In genomic region chr1:165828581-165829329, GRCh38 we compare ENCODE assay signal across 8 cellular contexts. TPM values are rescaled to one million over a fixed set of nuclear protein-coding genes. Genes with fewer than 3 reads are reported as not detected.
DNase-seq lines count a peak whose midpoint lies in the region; ATAC-seq and TF ChIP-seq lines count a peak whose summit lies in the region.

No MANE protein-coding gene starts in this region.

- no peaks in the 10 kb centered on the region for H3K9me3 ChIP-seq in CD8-positive, alpha-beta T cell (ENCODE audit: low read length)

- H3K4me3 Mint-ChIP-seq in CD8-positive, alpha-beta T cell, result peak overlapping the region; percentile 89
- peak overlapping the region; percentile 93 to 99 for H3K4me3 Mint-ChIP-seq in activated T-cell treated with anti-CD3 and anti-CD28 coated beads, Interleukin-2, amount 50 U/mL, for 72 hours
- peak overlapping the region; percentile 95 to 100 (median 95) for H3K4me3 Mint-ChIP-seq in nephron

- no peaks in the 10 kb centered on the region for H3K27me3 ChIP-seq in CD8-positive, alpha-beta T cell (ENCODE audit: insufficient read depth, low read length)

- DNase-seq in CD8-positive, alpha-beta T cell, result peak in 1 of 7 experiments; percentile 2
- DNase-seq in NCI-H524 treated with DMSO at 0.1 percent for 48 hours (lab: John Stamatoyannopoulos, UW) (peak; percentile 15), foreskin fibroblast (peak; percentile 79 to 91), T-helper 9 cell (no peak)
- peak; percentile 5 to 13 for DNase-seq in activated T-cell treated with anti-CD3 and anti-CD28 coated beads, Interleukin-2, amount 50 U/mL, for 72 hours

- peaks cover 25% of the 10 kb centered on the region for H3K4me1 Mint-ChIP-seq in CD8-positive, alpha-beta T cell (ENCODE audit: low read depth)
- H3K4me1 Mint-ChIP-seq in activated T-cell treated with anti-CD3 and anti-CD28 coated beads, Interleukin-2, amount 50 U/mL, for 72 hours (ENCODE audit: low read depth), result peaks cover 27% of the 10 kb centered on the region
- peaks cover 10% of the 10 kb centered on the region for H3K4me1 Mint-ChIP-seq in nephron

- no peak for ATAC-seq in CD8-positive, alpha-beta T cell
- peak; percentile 11 for ATAC-seq in GM19023 (IDR thresholded peaks at IDR 0.05; ENCODE audit: unreplicated experiment)
- peak; percentile 12 for ATAC-seq in HG03520 (IDR thresholded peaks at IDR 0.05; ENCODE audit: unreplicated experiment)
- peak in 1 of 2 donors; percentile 9 for ATAC-seq in activated T-cell treated with anti-CD3 and anti-CD28 coated beads, Interleukin-2, amount 50 U/mL, for 72 hours (replicated peaks in 1 of 2)

- no peaks in the 10 kb centered on the region for H3K36me3 ChIP-seq in CD8-positive, alpha-beta T cell (ENCODE audit: insufficient read depth, low read length)

- peaks cover 2% of the 10 kb centered on the region for H3K27me3 Mint-ChIP-seq in CD8-positive, alpha-beta T cell (ENCODE audit: low read depth)
- peaks cover 5% of the 10 kb centered on the region for H3K27me3 Mint-ChIP-seq in activated T-cell treated with anti-CD3 and anti-CD28 coated beads, Interleukin-2, amount 50 U/mL, for 72 hours (ENCODE audit: low read depth)
- H3K27me3 Mint-ChIP-seq in nephron (ENCODE audit: low read depth), result peaks cover 6% of the 10 kb centered on the region

- H3K27ac ChIP-seq in CD8-positive, alpha-beta T cell (ENCODE audit: low read depth, low read length), result peak overlapping the region; percentile 33

- H3K27ac Mint-ChIP-seq in CD8-positive, alpha-beta T cell, result peak overlapping the region; percentile 81
- H3K27ac Mint-ChIP-seq in activated T-cell treated with anti-CD3 and anti-CD28 coated beads, Interleukin-2, amount 50 U/mL, for 72 hours, result peak overlapping the region; percentile 99
- peak overlapping the region; percentile 96 to 98 (median 97) for H3K27ac Mint-ChIP-seq in nephron

- peak overlapping the region; percentile 81 for H3K4me3 ChIP-seq in CD8-positive, alpha-beta T cell (ENCODE audit: low read depth, low read length)
- peak overlapping the region; percentile 66 to 77 for H3K4me3 ChIP-seq in foreskin fibroblast (ENCODE audit: low read depth in 1 of 2, low read length in 2 of 2)

- POLR2A ChIA-PET in CD8-positive, alpha-beta T cell (lab: Charles Lee), result interaction anchor here (3.6 kb wide), 1 partner anchor 60 kb away, joined by 15 read pairs; the partner anchor contains the start of gene TMCO1

- CTCF ChIA-PET in CD8-positive, alpha-beta T cell (lab: Charles Lee), result interaction anchor here (1.1 to 1.7 kb wide), 3 partner anchors 10 to 59 kb away, joined by 3 to 4 read pairs (median 3); no protein-coding TSS in a partner anchor

- no peaks in the 10 kb centered on the region for H3K9me3 Mint-ChIP-seq in CD8-positive, alpha-beta T cell
- no peaks in the 10 kb centered on the region for H3K9me3 Mint-ChIP-seq in activated T-cell treated with anti-CD3 and anti-CD28 coated beads, Interleukin-2, amount 50 U/mL, for 72 hours
- no peaks in the 10 kb centered on the region for H3K9me3 Mint-ChIP-seq in nephron

- no peak for TF ChIP-seq CTCF in CD8-positive, alpha-beta T cell (IDR thresholded peaks at IDR 0.05)
- TF ChIP-seq CTCF in foreskin fibroblast (IDR thresholded peaks at IDR 0.05; ENCODE audit: low read depth, low read length) (no peak), nephron (IDR thresholded peaks at IDR 0.05; ENCODE audit: unreplicated experiment in 3 of 3) (no peak)

- intact Hi-C loops in CD8-positive, alpha-beta T cell (cut with DNase I, micrococcal nuclease), result loop anchor here (2.0 to 5.0 kb wide), 5 partner anchors 44 to 231 kb away; partner anchors contain the start of genes ALDH9A1 (in 2 of the 2), TMCO1 (in 2 of the 2) and MGST3 (in 1 of the 2)

- peaks cover 3% of the 10 kb centered on the region for H3K36me3 Mint-ChIP-seq in CD8-positive, alpha-beta T cell
- H3K36me3 Mint-ChIP-seq in activated T-cell treated with anti-CD3 and anti-CD28 coated beads, Interleukin-2, amount 50 U/mL, for 72 hours (ENCODE audit: insufficient read depth in 2 of 2), result peaks cover 4 to 9% of the 10 kb centered on the region in 2 donors
- H3K36me3 Mint-ChIP-seq in nephron (ENCODE audit: low read depth), result no peaks in the 10 kb centered on the region

- H3K4me1 ChIP-seq in CD8-positive, alpha-beta T cell (ENCODE audit: insufficient read depth, low read length), result peaks cover 11% of the 10 kb centered on the region

RNA-seq across cellular contexts. Expression of gene UCK2, which starts 1.3 kb away (rescaled TPM):
- total RNA-seq in CD8-positive, alpha-beta T cell, result 1 to 10 TPM; 1.1 to 1.7 TPM
- total RNA-seq in activated T-cell treated with anti-CD3 and anti-CD28 coated beads, Interleukin-2, amount 50 U/mL, for 72 hours, result 10 to 100 TPM; 39.8 to 47.3 TPM

Comparison
In these comparisons a context has a peak if more than half of its experiments do, and no peak if none do; other contexts are left out.
1. RNA of gene UCK2, which starts 1.3 kb away (total RNA-seq): 39.8 to 47.3 TPM in activated T-cell treated with anti-CD3 and anti-CD28 coated beads, Interleukin-2, amount 50 U/mL, for 72 hours; 1.1 to 1.7 TPM in CD8-positive, alpha-beta T cell; every median in the first group is over 10 times any median in the second.
2. Peak in every context shown above with its lines, with median percentiles within 50 percentile points of each other: H3K27ac Mint-ChIP-seq and H3K4me3 Mint-ChIP-seq.